Comparison of ENCODE assay signal across 13 cellular contexts in genomic region chr11:75312346-75312745, GRCh38. TPM values are rescaled to one million over a fixed set of nuclear protein-coding genes. Genes with fewer than 3 reads are reported as not detected.
DNase-seq lines count a peak whose midpoint lies in the region; ATAC-seq and TF ChIP-seq lines count a peak whose summit lies in the region.
"Had no signal": no experiment of that assay in that cellular context is flagged by ENCODE, and none has a peak within 500 bp of the region (broad histone marks: within the 10 kb centered on the region; RNA-seq: fewer than 3 reads in every experiment).

No MANE protein-coding gene starts in this region.

- H3K27ac ChIP-seq in heart right ventricle (peak overlapping the region; percentile 76 to 99 (median 93)), esophagus (ENCODE audit: low read depth in 2 of 2, low read length in 1 of 2) (peak overlapping the region; percentile 65 to 82), neural progenitor cell (no peak overlapping the region), upper lobe of right lung (peak overlapping the region; percentile 67)
- H3K27ac ChIP-seq: SK-N-MC had no signal

- no peak overlapping the region for H2AFZ ChIP-seq in neural progenitor cell (replicated peaks)

- peaks cover 0 to 14% (median 0%) of the 10 kb centered on the region in 9 donors for H3K36me3 ChIP-seq in heart right ventricle
- H3K36me3 ChIP-seq in esophagus (ENCODE audit: control insufficient read depth in 2 of 2, insufficient read depth in 2 of 2, low read length in 1 of 2): peaks cover 0 to 3% of the 10 kb centered on the region in 2 donors
- H3K36me3 ChIP-seq in neural progenitor cell: no peaks in the 10 kb centered on the region
- peaks cover 11% of the 10 kb centered on the region for H3K36me3 ChIP-seq in upper lobe of right lung

- H3K9ac ChIP-seq in neural progenitor cell: no peak overlapping the region

- no peaks in the 10 kb centered on the region for H3K36me3 Mint-ChIP-seq in neural progenitor cell

- no peak overlapping the region for H3K4me3 Mint-ChIP-seq in neural progenitor cell

- no peaks in the 10 kb centered on the region for H4K20me1 ChIP-seq in neural progenitor cell (ENCODE audit: low read depth)

- no peaks in the 10 kb centered on the region for H3K27me3 ChIP-seq in heart right ventricle
- H3K27me3 ChIP-seq in esophagus (ENCODE audit: control insufficient read depth in 1 of 2, insufficient read depth in 2 of 2, low read length in 2 of 2): no peaks in the 10 kb centered on the region
- no peaks in the 10 kb centered on the region for H3K27me3 ChIP-seq in neural progenitor cell
- H3K27me3 ChIP-seq in upper lobe of right lung: no peaks in the 10 kb centered on the region

- peaks cover 8% of the 10 kb centered on the region for H3K27me3 Mint-ChIP-seq in neural progenitor cell (ENCODE audit: insufficient read depth, low read depth)

- H3F3A ChIP-seq in neural progenitor cell (ENCODE audit: low read depth): no peaks in the 10 kb centered on the region

- DNase-seq in heart right ventricle (no peak), cardiac septum (ENCODE audit: low spot score) (no peak), neural progenitor cell (ENCODE audit: low spot score) (no peak), upper lobe of right lung (no peak), NCI-H2227 treated with DMSO at 0.1 percent for 48 hours (lab: John Stamatoyannopoulos, UW) (no peak)
- no peak for DNase-seq in stimulated activated naive CD4-positive, alpha-beta T cell treated with Interleukin-2 at 50 U/mL for 16 hours (lab: John Stamatoyannopoulos, UW)
- DNase-seq: activated effector memory CD4-positive, alpha-beta T cell treated with Interleukin-2 at 50 U/mL for 16 hours; KG1; NCI-H1694 had no signal

- peak overlapping the region; percentile 88 for H3K27ac Mint-ChIP-seq in neural progenitor cell

- TF ChIP-seq CTCF in heart right ventricle (IDR thresholded peaks at IDR 0.05): no peak
- TF ChIP-seq CTCF in neural progenitor cell (IDR thresholded peaks at IDR 0.05): no peak
- no peak for TF ChIP-seq CTCF in upper lobe of right lung (IDR thresholded peaks at IDR 0.05)

- H3K4me3 ChIP-seq in heart right ventricle: peak overlapping the region in 5 of 10 donors; percentile 56 to 61 (median 58)
- no peak overlapping the region for H3K4me3 ChIP-seq in esophagus (ENCODE audit: low read depth in 1 of 2, low read length in 2 of 2)
- H3K4me3 ChIP-seq in neural progenitor cell: no peak overlapping the region
- H3K4me3 ChIP-seq in upper lobe of right lung: no peak overlapping the region
- H3K4me3 ChIP-seq: mucosa of descending colon, SK-N-MC had no signal

- 61 to 67% methylated on average over 2 of the region's 2 CpGs for WGBS in heart right ventricle, 2 donors
- WGBS in esophagus, 2 donors: 78 to 85% methylated on average over 2 of the region's 2 CpGs

- peaks cover 23% of the 10 kb centered on the region for H3K4me1 Mint-ChIP-seq in neural progenitor cell

- ATAC-seq in heart right ventricle: no peak
- no peak for ATAC-seq in upper lobe of right lung
- ATAC-seq in HG03571 (IDR thresholded peaks at IDR 0.05; ENCODE audit: unreplicated experiment): no peak

- no peaks in the 10 kb centered on the region for H3K9me3 Mint-ChIP-seq in neural progenitor cell

- no peak overlapping the region for H3K4me2 ChIP-seq in neural progenitor cell

- intact Hi-C loops in heart right ventricle (cut with DNase I) (loop anchor here in 1 of 10 donors (5.0 kb wide), 1 partner anchor 35 kb away; no protein-coding TSS in a partner anchor), cardiac septum (cut with DNase I) (no loop called here), upper lobe of right lung (cut with DNase I) (no loop called here)

- H3K4me1 ChIP-seq in heart right ventricle (peaks cover 21 to 74% (median 50%) of the 10 kb centered on the region in 9 donors), esophagus (ENCODE audit: control insufficient read depth in 2 of 2, insufficient read depth in 2 of 2, low read length in 1 of 2) (peaks cover 8 to 21% of the 10 kb centered on the region in 2 donors), neural progenitor cell (no peaks in the 10 kb centered on the region), upper lobe of right lung (peaks cover 75% of the 10 kb centered on the region)

- H3K9me3 ChIP-seq in heart right ventricle: no peaks in the 10 kb centered on the region
- no peaks in the 10 kb centered on the region for H3K9me3 ChIP-seq in esophagus (ENCODE audit: control insufficient read depth in 2 of 2, insufficient read depth in 1 of 2, low read depth in 1 of 2, low read length in 1 of 2)
- H3K9me3 ChIP-seq in neural progenitor cell (ENCODE audit: low read depth): no peaks in the 10 kb centered on the region
- H3K9me3 ChIP-seq in upper lobe of right lung: no peaks in the 10 kb centered on the region
- H3K9me3 ChIP-seq: mucosa of descending colon had no signal

- no peaks in the 10 kb centered on the region for H3K79me2 ChIP-seq in neural progenitor cell (ENCODE audit: low read depth)

RNA-seq across cellular contexts. Expression of gene ARRB1, which starts 39.1 kb away (rescaled TPM):
- total RNA-seq in heart right ventricle: 10 to 100 TPM; 14.4 to 33.9 (median 21.7) TPM
- 1 to 10 TPM; 8.1 to 8.9 TPM for polyA plus RNA-seq in heart right ventricle
- 21.4 TPM for total RNA-seq in cardiac septum
- polyA plus RNA-seq in esophagus: 1 to 10 TPM; 4.9 to 5.0 TPM
- total RNA-seq in neural progenitor cell (ENCODE audit: low replicate concordance): 1.0 and 1.8 TPM in 2 replicates
- total RNA-seq in upper lobe of right lung: 188 TPM
